Comparison of ENCODE assay signal across 10 cellular contexts in the genomic region with DNA sequence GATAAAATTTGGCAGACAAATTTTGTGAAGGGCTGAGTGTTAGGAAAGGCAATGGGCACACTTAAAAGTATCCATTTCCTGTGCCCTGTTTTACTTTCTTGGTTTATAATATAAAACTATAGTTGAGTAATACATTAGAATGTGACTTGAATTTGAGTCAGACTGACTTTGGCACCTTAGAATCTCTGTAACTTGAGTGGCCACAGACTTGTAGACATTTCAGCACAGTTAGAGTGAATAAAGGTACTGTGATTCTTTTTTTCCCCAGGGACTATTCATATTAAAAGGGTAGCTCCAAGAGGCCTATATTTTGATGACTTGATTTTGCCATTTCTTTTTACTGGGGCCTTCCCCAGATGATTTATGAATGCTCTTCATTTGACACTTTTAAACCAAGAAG. TPM values are rescaled to one million over a fixed set of nuclear protein-coding genes. Genes with fewer than 3 reads are reported as not detected.
A peak's percentile ranks its signal among the peaks of the same experiment; 100 is the strongest.
DNase-seq lines count a peak whose midpoint lies in the region; ATAC-seq, FAIRE-seq and TF ChIP-seq lines count a peak whose summit lies in the region.
"Had no signal": no experiment of that assay in that cellular context is flagged by ENCODE, and none has a peak within 500 bp of the region (broad histone marks: within the 10 kb centered on the region; RNA-seq: fewer than 3 reads in every experiment).

No MANE protein-coding gene starts in this region.

- peaks cover 12% of the 10 kb centered on the region for H3K36me3 Mint-ChIP-seq in activated naive CD4-positive, alpha-beta T cell treated with anti-CD3 and anti-CD28 coated beads for 36 hours (ENCODE audit: low read depth)
- peaks cover 33% of the 10 kb centered on the region for H3K36me3 Mint-ChIP-seq in activated T-helper 2 cell treated with anti-CD3 and anti-CD28 coated beads, Interferon-gamma antibody, Interleukin-2, Interleukin-4, amounts not matched to agents 10 μg/mL and 5 μg/mL and 100 μg/mL, durations not matched to agents 14 hours and 24 hours and 36 hours (ENCODE audit: low read depth)

- H3K27me3 Mint-ChIP-seq in activated naive CD4-positive, alpha-beta T cell treated with anti-CD3 and anti-CD28 coated beads for 36 hours (ENCODE audit: low read depth), result no peaks in the 10 kb centered on the region
- H3K27me3 Mint-ChIP-seq in activated T-helper 2 cell treated with anti-CD3 and anti-CD28 coated beads, Interferon-gamma antibody, Interleukin-2, Interleukin-4, amounts not matched to agents 10 μg/mL and 5 μg/mL and 100 μg/mL, durations not matched to agents 14 hours and 24 hours and 36 hours (ENCODE audit: low read depth), result no peaks in the 10 kb centered on the region

- H3K4me1 ChIP-seq in subcutaneous abdominal adipose tissue (ENCODE audit: control insufficient read depth in 5 of 5, insufficient read depth in 5 of 5, low read length in 5 of 5) (peaks cover 6 to 35% (median 25%) of the 10 kb centered on the region in 5 donors), small intestine (ENCODE audit: control insufficient read depth in 2 of 2, insufficient read depth in 1 of 2, low read depth in 1 of 2, low read length in 1 of 2) (peaks cover 0 to 7% of the 10 kb centered on the region in 2 donors)

- H3K9me3 Mint-ChIP-seq in activated naive CD4-positive, alpha-beta T cell treated with anti-CD3 and anti-CD28 coated beads for 36 hours, result no peaks in the 10 kb centered on the region
- no peaks in the 10 kb centered on the region for H3K9me3 Mint-ChIP-seq in activated T-helper 2 cell treated with anti-CD3 and anti-CD28 coated beads, Interferon-gamma antibody, Interleukin-2, Interleukin-4, amounts not matched to agents 10 μg/mL and 5 μg/mL and 100 μg/mL, durations not matched to agents 14 hours and 24 hours and 36 hours
- H3K9me3 Mint-ChIP-seq: neural crest cell had no signal

- no peaks in the 10 kb centered on the region for H3K27me3 ChIP-seq in subcutaneous abdominal adipose tissue (ENCODE audit: control insufficient read depth in 5 of 5, insufficient read depth in 4 of 5, low read length in 5 of 5)
- no peaks in the 10 kb centered on the region for H3K27me3 ChIP-seq in small intestine (ENCODE audit: control insufficient read depth in 2 of 2, insufficient read depth in 2 of 2, low read length in 2 of 2)

- H3K27ac ChIP-seq in subcutaneous abdominal adipose tissue (ENCODE audit: low read depth, low read length), result peak overlapping the region; percentile 66
- no peak overlapping the region for H3K27ac ChIP-seq in small intestine (ENCODE audit: low read depth in 1 of 2, low read length in 1 of 2)

- H3K4me1 Mint-ChIP-seq in activated naive CD4-positive, alpha-beta T cell treated with anti-CD3 and anti-CD28 coated beads for 36 hours (ENCODE audit: low read depth), result peaks cover 67% of the 10 kb centered on the region
- peaks cover 29% of the 10 kb centered on the region for H3K4me1 Mint-ChIP-seq in activated T-helper 2 cell treated with anti-CD3 and anti-CD28 coated beads, Interferon-gamma antibody, Interleukin-2, Interleukin-4, amounts not matched to agents 10 μg/mL and 5 μg/mL and 100 μg/mL, durations not matched to agents 14 hours and 24 hours and 36 hours (ENCODE audit: low read depth)

- no peak overlapping the region for H3K4me3 ChIP-seq in fibroblast of villous mesenchyme (ENCODE audit: low read depth, low read length)
- H3K4me3 ChIP-seq in subcutaneous abdominal adipose tissue (ENCODE audit: low read depth in 1 of 5, low read length in 5 of 5), result no peak overlapping the region
- H3K4me3 ChIP-seq in small intestine (ENCODE audit: low read depth in 1 of 2, low read length in 2 of 2), result no peak overlapping the region

- ATAC-seq in GM21390 (IDR thresholded peaks at IDR 0.05; ENCODE audit: unreplicated experiment), result no peak

- H3K9ac ChIP-seq in subcutaneous abdominal adipose tissue (ENCODE audit: low read length in 5 of 5), result peak overlapping the region in 1 of 5 donors; percentile 11

- peak; percentile 13 for DNase-seq in activated naive CD4-positive, alpha-beta T cell treated with anti-CD3 and anti-CD28 coated beads for 36 hours
- DNase-seq in activated naive CD4-positive, alpha-beta T cell (lab: John Stamatoyannopoulos, UW), result no peak
- no peak for DNase-seq in activated T-helper 2 cell treated with anti-CD3 and anti-CD28 coated beads, Interferon-gamma antibody, Interleukin-2, Interleukin-4, amounts not matched to agents 10 μg/mL and 5 μg/mL and 100 μg/mL, durations not matched to agents 14 hours and 24 hours and 36 hours (ENCODE audit: low spot score)
- DNase-seq in fibroblast of villous mesenchyme (ENCODE audit: low read depth) (peak; percentile 45), small intestine (no peak), HTR-8/SVneo (ENCODE audit: insufficient read length, low spot score) (no peak)
- DNase-seq: C1 segment of cervical spinal cord had no signal

- H3K4me3 Mint-ChIP-seq in activated naive CD4-positive, alpha-beta T cell treated with anti-CD3 and anti-CD28 coated beads for 36 hours, result no peak overlapping the region
- H3K4me3 Mint-ChIP-seq in activated T-helper 2 cell treated with anti-CD3 and anti-CD28 coated beads, Interferon-gamma antibody, Interleukin-2, Interleukin-4, amounts not matched to agents 10 μg/mL and 5 μg/mL and 100 μg/mL, durations not matched to agents 14 hours and 24 hours and 36 hours (ENCODE audit: low read depth), result no peak overlapping the region
- H3K4me3 Mint-ChIP-seq: neural crest cell had no signal

- H3K9me3 ChIP-seq in subcutaneous abdominal adipose tissue (ENCODE audit: control insufficient read depth in 5 of 5, low read length in 5 of 5) (no peaks in the 10 kb centered on the region), small intestine (ENCODE audit: control insufficient read depth, low read depth) (no peaks in the 10 kb centered on the region)

- FAIRE-seq in small intestine (lab: Jason Lieb, UNC), result no peak
- FAIRE-seq in HTR-8/SVneo (lab: Jason Lieb, UNC), result no peak

- peaks cover 0 to 5% (median 2%) of the 10 kb centered on the region in 5 donors for H3K36me3 ChIP-seq in subcutaneous abdominal adipose tissue (ENCODE audit: control insufficient read depth in 5 of 5, insufficient read depth in 5 of 5, low read length in 5 of 5)
- H3K36me3 ChIP-seq in small intestine (ENCODE audit: control insufficient read depth in 2 of 2, insufficient read depth in 2 of 2, low read length in 2 of 2), result peaks cover 0 to 5% of the 10 kb centered on the region in 2 donors

- no peak for TF ChIP-seq CTCF in fibroblast of villous mesenchyme (IDR thresholded peaks at IDR 0.05; ENCODE audit: insufficient read depth, low read depth, low read length)

- H3K27ac Mint-ChIP-seq in activated naive CD4-positive, alpha-beta T cell treated with anti-CD3 and anti-CD28 coated beads for 36 hours, result peak overlapping the region; percentile 87
- peak overlapping the region; percentile 78 for H3K27ac Mint-ChIP-seq in activated T-helper 2 cell treated with anti-CD3 and anti-CD28 coated beads, Interferon-gamma antibody, Interleukin-2, Interleukin-4, amounts not matched to agents 10 μg/mL and 5 μg/mL and 100 μg/mL, durations not matched to agents 14 hours and 24 hours and 36 hours

- intact Hi-C loops in activated naive CD4-positive, alpha-beta T cell treated with anti-CD3 and anti-CD28 coated beads for 36 hours (cut with micrococcal nuclease), result loop anchor here (1.0 kb wide), 4 partner anchors 16 to 127 kb away; partner anchors contain the start of gene GBF1
- intact Hi-C loops in activated T-helper 2 cell treated with anti-CD3 and anti-CD28 coated beads, Interferon-gamma antibody, Interleukin-2, Interleukin-4, amounts not matched to agents 10 μg/mL and 5 μg/mL and 100 μg/mL, durations not matched to agents 14 hours and 24 hours and 36 hours (cut with micrococcal nuclease), result loop anchor here (1.0 to 5.0 kb wide), 2 partner anchors 16 to 35 kb away; no protein-coding TSS in a partner anchor

- CTCF ChIA-PET in activated naive CD4-positive, alpha-beta T cell treated with anti-CD3 and anti-CD28 coated beads for 36 hours (lab: Charles Lee), result interaction anchor here (0.6 to 2.3 kb wide), 9 partner anchors 10 to 112 kb away, joined by 3 to 18 read pairs (median 3); no protein-coding TSS in a partner anchor

RNA-seq across cellular contexts. Expression of gene GBF1, which starts 22.4 kb away (rescaled TPM):
- 10 to 100 TPM; 32.1 to 34.5 TPM for total RNA-seq in activated naive CD4-positive, alpha-beta T cell treated with anti-CD3 and anti-CD28 coated beads for 36 hours
- 47.9 and 49.2 TPM in 2 replicates for total RNA-seq in activated T-helper 2 cell treated with anti-CD3 and anti-CD28 coated beads, Interferon-gamma antibody, Interleukin-2, Interleukin-4, amounts not matched to agents 10 μg/mL and 5 μg/mL and 100 μg/mL, durations not matched to agents 14 hours and 24 hours and 36 hours
- total RNA-seq in fibroblast of villous mesenchyme, result 48.3 and 58.3 TPM in 2 replicates
- polyA plus RNA-seq in small intestine, result 10 to 100 TPM; 13.2 to 20.4 (median 16.5) TPM

RNA-seq across cellular contexts. Expression of gene PITX3, which starts 26.4 kb away (rescaled TPM):
- total RNA-seq in activated naive CD4-positive, alpha-beta T cell treated with anti-CD3 and anti-CD28 coated beads for 36 hours, result under 1 TPM in 1 of 2 experiments, not detected in 1; 0.14 TPM
- total RNA-seq in activated T-helper 2 cell treated with anti-CD3 and anti-CD28 coated beads, Interferon-gamma antibody, Interleukin-2, Interleukin-4, amounts not matched to agents 10 μg/mL and 5 μg/mL and 100 μg/mL, durations not matched to agents 14 hours and 24 hours and 36 hours, result 0.30 and 0.46 TPM in 2 replicates
- total RNA-seq in fibroblast of villous mesenchyme, result under 0.01 TPM in 1 of 2 replicates, not detected in the other
- not detected for polyA plus RNA-seq in small intestine
- total RNA-seq: neural crest cell had no signal

RNA-seq across cellular contexts. Expression of gene ELOVL3, which starts 41.6 kb away (rescaled TPM):
- not detected for total RNA-seq in activated naive CD4-positive, alpha-beta T cell treated with anti-CD3 and anti-CD28 coated beads for 36 hours
- not detected in 2 replicates for total RNA-seq in activated T-helper 2 cell treated with anti-CD3 and anti-CD28 coated beads, Interferon-gamma antibody, Interleukin-2, Interleukin-4, amounts not matched to agents 10 μg/mL and 5 μg/mL and 100 μg/mL, durations not matched to agents 14 hours and 24 hours and 36 hours
- total RNA-seq in fibroblast of villous mesenchyme, result 0.32 and 0.86 TPM in 2 replicates
- under 1 TPM in 1 of 3 donors, not detected in 2; 0.42 TPM for polyA plus RNA-seq in small intestine

Comparison
In these comparisons a context has a peak if more than half of its experiments do, and no peak if none do; other contexts are left out.
1. DNase-seq: peak in activated naive CD4-positive, alpha-beta T cell treated with anti-CD3 and anti-CD28 coated beads for 36 hours (single experiment) and fibroblast of villous mesenchyme (single experiment); none in activated naive CD4-positive, alpha-beta T cell (0 of 4), activated T-helper 2 cell treated with anti-CD3 and anti-CD28 coated beads, Interferon-gamma antibody, Interleukin-2, Interleukin-4, amounts not matched to agents 10 μg/mL and 5 μg/mL and 100 μg/mL, durations not matched to agents 14 hours and 24 hours and 36 hours (single experiment), small intestine (single experiment) and HTR-8/SVneo (single experiment).